10 cellular contexts compared by ENCODE assay signal in the genomic region with DNA sequence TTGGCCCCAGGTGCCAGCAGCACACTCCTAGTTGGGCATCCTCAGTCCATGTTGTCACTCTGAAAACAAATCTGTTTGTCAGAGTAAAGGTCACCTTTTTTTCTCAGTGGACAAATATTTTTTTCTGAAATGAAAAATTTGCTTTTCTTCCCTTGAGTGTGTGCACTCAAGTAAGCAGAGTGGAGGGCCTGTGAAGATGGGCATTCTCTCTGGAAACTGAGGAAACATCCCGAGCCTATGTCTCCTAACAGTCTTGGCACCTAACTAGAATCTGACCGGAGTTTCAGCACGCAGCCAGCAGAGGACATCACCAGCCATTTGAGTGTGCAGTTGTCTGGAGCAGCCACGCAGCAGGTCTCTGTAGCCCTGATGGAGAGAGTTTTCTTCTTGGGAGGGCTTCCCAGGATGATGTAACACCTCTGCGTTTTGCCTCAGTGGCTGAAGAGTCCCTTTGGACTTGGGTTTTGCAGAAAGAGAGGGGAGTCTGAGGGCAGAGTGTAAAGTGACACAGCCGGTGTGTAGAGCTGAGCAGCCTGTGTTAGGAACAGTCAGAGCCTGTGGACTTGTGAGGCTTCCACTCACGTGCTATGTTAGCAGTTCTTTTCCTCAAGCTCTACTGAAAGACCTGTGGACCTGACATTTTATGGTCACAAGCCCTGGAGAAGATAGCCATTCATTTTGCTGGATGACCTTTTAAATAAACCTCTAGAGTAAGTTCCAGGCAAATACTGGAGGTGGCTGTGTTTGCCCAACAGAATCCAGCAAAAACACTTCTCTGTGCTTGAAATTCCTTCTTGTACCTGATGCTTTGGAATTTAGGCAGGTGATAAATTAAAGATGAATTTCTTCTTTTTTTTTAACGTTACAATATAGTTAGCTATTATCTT. TPM values are rescaled to one million over a fixed set of nuclear protein-coding genes. Genes with fewer than 3 reads are reported as not detected.
DNase-seq lines count a peak whose midpoint lies in the region; TF ChIP-seq lines count a peak whose summit lies in the region.
"Had no signal": no experiment of that assay in that cellular context is flagged by ENCODE, and none has a peak within 500 bp of the region (broad histone marks: within the 10 kb centered on the region; RNA-seq: fewer than 3 reads in every experiment).

No MANE protein-coding gene starts in this region.

- DNase-seq in Caki2 (ENCODE audit: low read depth) (peak; percentile 6), UCSD-AML1 (lab: John Stamatoyannopoulos, UW; ENCODE audit: unreplicated experiment) (peak; percentile 36), glutamatergic neuron (peak; percentile 41), posterior cingulate gyrus (peak in 9 of 10 donors; percentile 46 to 95 (median 59)), transverse colon (no peak), endothelial cell (ENCODE audit: low spot score) (no peak), MV-4-11 (lab: John Stamatoyannopoulos, UW) (no peak), NCI-H82 treated with DMSO at 0.1 percent for 48 hours (lab: John Stamatoyannopoulos, UW; ENCODE audit: unreplicated experiment) (no peak)

- peak overlapping the region; percentile 50 for H3K4me3 Mint-ChIP-seq in glutamatergic neuron (ENCODE audit: unreplicated experiment)
- H3K4me3 Mint-ChIP-seq in endothelial cell (ENCODE audit: unreplicated experiment): no peak overlapping the region
- H3K4me3 Mint-ChIP-seq: activated naive CD8-positive, alpha-beta T cell; memory B cell had no signal

- H3K27me3 Mint-ChIP-seq in glutamatergic neuron (ENCODE audit: unreplicated experiment) (no peaks in the 10 kb centered on the region), endothelial cell (ENCODE audit: unreplicated experiment) (no peaks in the 10 kb centered on the region)
- H3K27me3 Mint-ChIP-seq: activated naive CD8-positive, alpha-beta T cell; memory B cell had no signal

- TF ChIP-seq POLR2A in transverse colon (IDR thresholded peaks at IDR 0.05): no peak

- intact Hi-C loops in posterior cingulate gyrus (cut with DNase I) (loop anchor here (5.0 kb wide), 1 partner anchor 37 kb away; no protein-coding TSS in a partner anchor), transverse colon (cut with DNase I; ENCODE audit: low total_unique reads) (no loop called here)

- WGBS in transverse colon (ENCODE audit: low coverage in 1 of 2), 2 donors: 83 to 87% methylated on average over 2 to 8 of the region's 8 CpGs

- H3K36me3 Mint-ChIP-seq in glutamatergic neuron (ENCODE audit: unreplicated experiment) (no peaks in the 10 kb centered on the region), endothelial cell (ENCODE audit: low read depth, unreplicated experiment) (no peaks in the 10 kb centered on the region)

- H3K27ac Mint-ChIP-seq in glutamatergic neuron (ENCODE audit: unreplicated experiment) (peak overlapping the region; percentile 74), endothelial cell (ENCODE audit: unreplicated experiment) (no peak overlapping the region)
- H3K27ac Mint-ChIP-seq: activated naive CD8-positive, alpha-beta T cell; memory B cell had no signal

- no peak for TF ChIP-seq EP300 in transverse colon (IDR thresholded peaks at IDR 0.05; ENCODE audit: low read depth)

- H3K27ac ChIP-seq in transverse colon: no peak overlapping the region

- peaks cover 10% of the 10 kb centered on the region for H3K4me1 Mint-ChIP-seq in glutamatergic neuron (ENCODE audit: low read depth, unreplicated experiment)
- H3K4me1 Mint-ChIP-seq in endothelial cell (ENCODE audit: unreplicated experiment): peaks cover 20% of the 10 kb centered on the region

- H3K4me1 ChIP-seq in transverse colon: peaks cover 20 to 61% (median 26%) of the 10 kb centered on the region in 4 donors

- in situ Hi-C loops in Caki2 (cut with HindIII; ENCODE audit: low pct_unique_long_range_greater_than_20kb, low sequenced_read_pairs) (no loop called here), transverse colon (cut with MboI; ENCODE audit: low pct_ligation_motif_present in 1 of 4, low pct_unique_long_range_greater_than_20kb in 1 of 4, low sequenced_read_pairs in 3 of 4) (no loop called here)

- no peaks in the 10 kb centered on the region for H3K27me3 ChIP-seq in transverse colon

- no peak for TF ChIP-seq CTCF in glutamatergic neuron (IDR thresholded peaks at IDR 0.05; ENCODE audit: partially characterized antibody, unreplicated experiment)
- no peak for TF ChIP-seq CTCF in transverse colon (IDR thresholded peaks at IDR 0.05)
- TF ChIP-seq CTCF in endothelial cell (IDR thresholded peaks at IDR 0.05; ENCODE audit: unreplicated experiment): no peak

- H3K9me3 Mint-ChIP-seq in glutamatergic neuron (ENCODE audit: unreplicated experiment): peaks cover 5% of the 10 kb centered on the region
- H3K9me3 Mint-ChIP-seq in endothelial cell (ENCODE audit: unreplicated experiment): no peaks in the 10 kb centered on the region
- H3K9me3 Mint-ChIP-seq: memory B cell had no signal

- no peak overlapping the region for H3K4me3 ChIP-seq in transverse colon

- no peaks in the 10 kb centered on the region for H3K36me3 ChIP-seq in transverse colon

- H3K9me3 ChIP-seq in transverse colon: no peaks in the 10 kb centered on the region

RNA-seq across cellular contexts. Expression of a gene that starts 51.6 kb away (rescaled TPM):
- total RNA-seq in Caki2 (2014; rRNA removed; shearing (Covaris generic); ENCODE audit: low replicate concordance): 14.9 and 18.1 TPM in 2 replicates
- total RNA-seq in glutamatergic neuron (ENCODE audit: unreplicated experiment) (101 TPM), transverse colon (10 to 100 TPM; 37.8 to 81.5 (median 58.3) TPM), endothelial cell (ENCODE audit: unreplicated experiment) (32.3 TPM)

Comparison
In these comparisons a context has a peak if more than half of its experiments do, and no peak if none do; other contexts are left out.
1. DNase-seq: peak in Caki2 (single experiment), UCSD-AML1 (single experiment), glutamatergic neuron (single experiment) and posterior cingulate gyrus (9 of 10); none in transverse colon (single experiment), endothelial cell (single experiment), MV-4-11 (single experiment) and NCI-H82 treated with DMSO at 0.1 percent for 48 hours (single experiment).